ENCODE assay signal across 28 cellular contexts in the genomic region with DNA sequence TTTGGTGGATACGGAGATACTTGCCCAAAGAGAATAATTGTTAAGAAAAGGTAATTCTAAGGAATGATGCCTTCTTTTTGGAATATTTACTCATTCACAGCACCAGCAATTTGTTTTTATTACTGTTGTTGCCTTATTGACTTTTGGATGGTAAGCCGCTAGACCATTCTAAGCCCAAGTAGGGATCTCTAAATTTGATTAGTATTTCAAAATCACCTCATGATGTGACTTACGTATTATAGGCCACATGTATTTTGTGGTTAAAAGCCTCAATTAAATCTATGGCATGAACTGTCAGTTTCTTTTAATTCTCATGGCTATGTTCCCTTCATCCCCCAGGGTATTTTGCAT.
"Had no signal": no experiment of that assay in that cellular context is flagged by ENCODE, and none has a peak within 500 bp of the region (broad histone marks: within the 10 kb centered on the region; RNA-seq: fewer than 3 reads in every experiment).

No MANE protein-coding gene starts in this region.

- H3K27ac ChIP-seq: esophagus muscularis mucosa, foreskin keratinocyte, gastroesophageal sphincter, psoas muscle, stomach, tibial nerve, upper lobe of left lung had no signal

- H3K36me3 ChIP-seq: esophagus muscularis mucosa, gastroesophageal sphincter, heart right ventricle, stomach, tibial nerve, upper lobe of left lung had no signal

- H3K9me3 Mint-ChIP-seq: central memory CD8-positive, alpha-beta T cell had no signal

- H3K4me3 Mint-ChIP-seq: central memory CD8-positive, alpha-beta T cell; mesothelial cell of epicardium; naive B cell; nephron progenitor cell; stimulated activated effector memory CD8-positive, alpha-beta T cell treated with anti-CD3 and anti-CD28 coated beads, Interleukin-12 subunit alpha, Interleukin-12 subunit beta, amount 100 ng/mL, for 72 hours had no signal

- H3K27ac Mint-ChIP-seq: mesothelial cell of epicardium; nephron progenitor cell; stimulated activated effector memory CD8-positive, alpha-beta T cell treated with anti-CD3 and anti-CD28 coated beads, Interleukin-12 subunit alpha, Interleukin-12 subunit beta, amount 100 ng/mL, for 72 hours had no signal

- H3K36me3 Mint-ChIP-seq: mesothelial cell of epicardium; naive B cell; stimulated activated effector memory CD8-positive, alpha-beta T cell treated with anti-CD3 and anti-CD28 coated beads, Interleukin-12 subunit alpha, Interleukin-12 subunit beta, amount 100 ng/mL, for 72 hours had no signal

- DNase-seq: dermis blood vessel endothelial cell; effector memory CD4-positive, alpha-beta T cell; foreskin keratinocyte; heart right ventricle; hippocampal formation; left cardiac atrium; mesenchymal stem cell; mucosa of descending colon; naive B cell; nephron progenitor cell; nucleus accumbens; posterior cingulate gyrus; psoas muscle; stimulated activated CD4-positive, alpha-beta T cell treated with anti-CD3 and anti-CD28 coated beads, Interleukin-2, amount 100 ng/mL, for 24 hours; stimulated activated CD4-positive, alpha-beta T cell treated with anti-CD3 and anti-CD28 coated beads, Interleukin-4, amount 100 ng/mL, for 24 hours; stimulated activated naive CD4-positive, alpha-beta T cell treated with Interleukin-2 at 50 U/mL for 16 hours; stomach; upper lobe of left lung had no signal

- H3K27me3 ChIP-seq: esophagus muscularis mucosa, foreskin keratinocyte, gastroesophageal sphincter, heart right ventricle, stomach, tibial nerve, upper lobe of left lung had no signal

- H3K9me3 ChIP-seq: esophagus muscularis mucosa, gastroesophageal sphincter, heart right ventricle, mucosa of descending colon, psoas muscle, stomach, tibial nerve, upper lobe of left lung had no signal

- FAIRE-seq: endothelial cell of umbilical vein, islet of Langerhans, urothelium cell line had no signal

- H3K27me3 Mint-ChIP-seq: central memory CD8-positive, alpha-beta T cell; naive B cell had no signal

- H3K4me3 ChIP-seq: esophagus muscularis mucosa, gastroesophageal sphincter, heart right ventricle, mucosa of descending colon, psoas muscle, stomach, tibial nerve, upper lobe of left lung had no signal

- H3K4me1 ChIP-seq: foreskin keratinocyte, gastroesophageal sphincter, tibial nerve, upper lobe of left lung had no signal

- ATAC-seq: foreskin keratinocyte, gastroesophageal sphincter, mucosa of descending colon, sciatic nerve had no signal
